2 cellular contexts compared by ENCODE assay signal in the genomic region with DNA sequence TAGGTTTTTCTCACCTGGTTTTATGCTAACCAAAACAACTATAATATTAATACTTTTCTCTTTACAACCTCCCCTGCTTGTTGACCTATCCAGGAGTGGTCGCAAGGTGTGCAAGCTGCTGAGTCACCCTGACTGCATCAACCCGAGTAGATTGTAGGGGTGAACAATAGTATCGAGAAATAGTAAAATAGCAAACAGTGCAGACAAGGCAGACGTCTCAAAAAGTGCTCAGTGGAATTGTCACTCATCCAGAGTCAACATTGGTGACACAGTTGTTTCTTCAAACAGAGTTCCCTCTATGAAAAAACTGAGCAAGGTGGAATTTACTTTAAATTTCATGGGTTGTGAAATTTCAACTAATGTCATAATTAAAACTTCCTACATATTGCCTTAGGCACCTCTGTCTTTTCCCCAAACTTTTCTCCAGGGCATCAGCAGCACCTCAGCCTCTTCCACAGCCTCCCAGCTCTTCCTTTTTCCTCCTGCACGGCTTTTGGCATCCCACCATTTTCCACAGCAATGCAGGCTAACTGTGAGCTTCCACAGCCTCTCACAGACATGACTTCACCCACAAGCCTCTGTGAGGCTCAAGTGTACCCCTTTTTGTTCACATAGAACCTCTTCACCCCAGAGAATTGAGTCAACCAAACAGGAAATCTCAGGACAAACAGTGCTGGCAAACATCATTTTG. TPM values are rescaled to one million over a fixed set of nuclear protein-coding genes. Genes with fewer than 3 reads are reported as not detected.
"Had no signal": no experiment of that assay in that cellular context is flagged by ENCODE, and none has a peak within 500 bp of the region (broad histone marks: within the 10 kb centered on the region; RNA-seq: fewer than 3 reads in every experiment).

No MANE protein-coding gene starts in this region.

RNA-seq across cellular contexts. Expression of a gene that starts 46.6 kb away (rescaled TPM):
- total RNA-seq: naive thymus-derived CD8-positive, alpha-beta T cell; osteocyte had no signal
- polyA plus RNA-seq: naive thymus-derived CD8-positive, alpha-beta T cell had no signal
